8 cellular contexts compared by ENCODE assay signal in genomic region chr2:74834806-74835755, GRCh38. TPM values are rescaled to one million over a fixed set of nuclear protein-coding genes. Genes with fewer than 3 reads are reported as not detected.
DNase-seq lines count a peak whose midpoint lies in the region; ATAC-seq and TF ChIP-seq lines count a peak whose summit lies in the region.

No MANE protein-coding gene starts in this region.

- no peaks in the 10 kb centered on the region for H3K27me3 Mint-ChIP-seq in activated T-helper 1 cell treated with anti-CD3 and anti-CD28 coated beads, Interleukin-12 subunit alpha, Interleukin-12 subunit beta, Interleukin-2, Interleukin-4 antibody, amounts not matched to agents 30 ng/mL and 10 ng/mL and 1 ng/mL, durations not matched to agents 14 hours and 24 hours and 36 hours (ENCODE audit: insufficient read depth)

- no peak for TF ChIP-seq CTCF in Panc1 (IDR thresholded peaks at IDR 0.05)
- TF ChIP-seq CTCF in prostate gland (IDR thresholded peaks at IDR 0.05), result no peak

- peak overlapping the region; percentile 96 for H3K27ac Mint-ChIP-seq in activated T-helper 1 cell treated with anti-CD3 and anti-CD28 coated beads, Interleukin-12 subunit alpha, Interleukin-12 subunit beta, Interleukin-2, Interleukin-4 antibody, amounts not matched to agents 30 ng/mL and 10 ng/mL and 1 ng/mL, durations not matched to agents 14 hours and 24 hours and 36 hours

- peaks cover 68% of the 10 kb centered on the region for H3K4me1 Mint-ChIP-seq in activated T-helper 1 cell treated with anti-CD3 and anti-CD28 coated beads, Interleukin-12 subunit alpha, Interleukin-12 subunit beta, Interleukin-2, Interleukin-4 antibody, amounts not matched to agents 30 ng/mL and 10 ng/mL and 1 ng/mL, durations not matched to agents 14 hours and 24 hours and 36 hours (ENCODE audit: low read depth)

- intact Hi-C loops in Panc1 (cut with micrococcal nuclease; ENCODE audit: unreplicated experiment), result no loop called here
- intact Hi-C loops in activated T-helper 1 cell treated with anti-CD3 and anti-CD28 coated beads, Interleukin-12 subunit alpha, Interleukin-12 subunit beta, Interleukin-2, Interleukin-4 antibody, amounts not matched to agents 30 ng/mL and 10 ng/mL and 1 ng/mL, durations not matched to agents 14 hours and 24 hours and 36 hours (cut with micrococcal nuclease), result loop anchor here (1.0 to 10.0 kb wide), 10 partner anchors 14 to 1600 kb away; partner anchors contain the start of genes ALMS1, CCT7, MRPL19 and PCGF1
- intact Hi-C loops in prostate gland (cut with DNase I), result no loop called here
- intact Hi-C loops in aorta (cut with DNase I), result loop anchor here in 1 of 2 donors (2.0 to 5.0 kb wide), 2 partner anchors 37 to 120 kb away; no protein-coding TSS in a partner anchor

- H3K27me3 ChIP-seq in Panc1 (ENCODE audit: control insufficient read depth, insufficient read depth, low read length), result peaks cover 8% of the 10 kb centered on the region
- H3K27me3 ChIP-seq in prostate gland (replicated peaks; ENCODE audit: insufficient read depth), result no peaks in the 10 kb centered on the region
- H3K27me3 ChIP-seq in aorta (ENCODE audit: control insufficient read depth in 1 of 2, insufficient read depth in 2 of 2, low read length in 1 of 2), result no peaks in the 10 kb centered on the region

- in situ Hi-C loops in Panc1 (cut with HindIII; ENCODE audit: low pct_unique_long_range_greater_than_20kb, low sequenced_read_pairs), result no loop called here

- CTCF ChIA-PET in Panc1 (lab: Charles Lee), result no interaction called here

- no peaks in the 10 kb centered on the region; the same call in 1 of the 2 replicates for H3K36me3 ChIP-seq in Panc1 (ENCODE audit: control insufficient read depth, insufficient read depth, low read length)
- H3K36me3 ChIP-seq in prostate gland, result no peaks in the 10 kb centered on the region
- no peaks in the 10 kb centered on the region for H3K36me3 ChIP-seq in aorta (ENCODE audit: control insufficient read depth in 1 of 2, insufficient read depth in 2 of 2, low read length in 1 of 2)

- peak; percentile 48 for TF ChIP-seq POLR2A in prostate gland (IDR thresholded peaks at IDR 0.05)

- H3K9me3 Mint-ChIP-seq in activated T-helper 1 cell treated with anti-CD3 and anti-CD28 coated beads, Interleukin-12 subunit alpha, Interleukin-12 subunit beta, Interleukin-2, Interleukin-4 antibody, amounts not matched to agents 30 ng/mL and 10 ng/mL and 1 ng/mL, durations not matched to agents 14 hours and 24 hours and 36 hours, result no peaks in the 10 kb centered on the region

- H3K4me3 ChIP-seq in Panc1 (ENCODE audit: low read depth in 2 of 2, low read length in 2 of 2), result peak overlapping the region; percentile 46 to 67
- H3K4me3 ChIP-seq in prostate gland, result peak overlapping the region; percentile 46 to 50
- H3K4me3 ChIP-seq in aorta (ENCODE audit: low read length in 2 of 2), result peak overlapping the region; percentile 46 to 51

- POLR2A ChIA-PET in Panc1 (lab: Charles Lee), result no interaction called here

- no TSS peak for BruUV-seq in Panc1 (replicated peaks; lab: Mats Ljungman, UMichigan)

- H3K27ac ChIP-seq in Panc1 (ENCODE audit: low read length) (no peak overlapping the region), prostate gland (peak overlapping the region in 1 of 2 donors; percentile 67), aorta (ENCODE audit: low read depth in 1 of 2, low read length in 2 of 2) (peak overlapping the region in 1 of 2 donors; percentile 54)

- ATAC-seq in GM19397 (IDR thresholded peaks at IDR 0.05; ENCODE audit: unreplicated experiment), result peak; percentile 55
- ATAC-seq in HG03469 (IDR thresholded peaks at IDR 0.05; ENCODE audit: unreplicated experiment), result peak; percentile 24
- ATAC-seq in Panc1, result peak; percentile 59
- peak; percentile 48 for ATAC-seq in aorta (ENCODE audit: low FRiP score)

- H3K4me3 Mint-ChIP-seq in activated T-helper 1 cell treated with anti-CD3 and anti-CD28 coated beads, Interleukin-12 subunit alpha, Interleukin-12 subunit beta, Interleukin-2, Interleukin-4 antibody, amounts not matched to agents 30 ng/mL and 10 ng/mL and 1 ng/mL, durations not matched to agents 14 hours and 24 hours and 36 hours, result peak overlapping the region; percentile 96

- peaks cover 21% of the 10 kb centered on the region for H3K36me3 Mint-ChIP-seq in activated T-helper 1 cell treated with anti-CD3 and anti-CD28 coated beads, Interleukin-12 subunit alpha, Interleukin-12 subunit beta, Interleukin-2, Interleukin-4 antibody, amounts not matched to agents 30 ng/mL and 10 ng/mL and 1 ng/mL, durations not matched to agents 14 hours and 24 hours and 36 hours (ENCODE audit: low read depth)

- WGBS in prostate gland, result 2% methylated on average over 61 of the region's 85 CpGs
- WGBS in aorta, 2 donors, result 0% methylated on average over 64 to 85 of the region's 85 CpGs

- H3K4me1 ChIP-seq in Panc1 (ENCODE audit: control insufficient read depth, insufficient read depth, low read length) (no peaks in the 10 kb centered on the region), prostate gland (replicated peaks) (no peaks in the 10 kb centered on the region), aorta (ENCODE audit: control insufficient read depth in 1 of 2, insufficient read depth in 2 of 2, low read length in 2 of 2) (peaks cover 0 to 5% of the 10 kb centered on the region in 2 donors)

- DNase-seq in COLO829 (ENCODE audit: low spot score) (peak; percentile 40), Panc1 (ENCODE audit: low read depth, low spot score) (no peak), germinal center (ENCODE audit: low spot score) (peak; percentile 53), prostate gland (ENCODE audit: low spot score) (no peak), aorta (peak; percentile 74 to 86)
- DNase-seq in activated T-helper 1 cell treated with anti-CD3 and anti-CD28 coated beads, Interleukin-12 subunit alpha, Interleukin-12 subunit beta, Interleukin-2, Interleukin-4 antibody, amounts not matched to agents 30 ng/mL and 10 ng/mL and 1 ng/mL, durations not matched to agents 14 hours and 24 hours and 36 hours (ENCODE audit: low spot score), result peak; percentile 70

- H3K9me3 ChIP-seq in Panc1 (ENCODE audit: control insufficient read depth, insufficient read depth, low read depth, low read length) (no peaks in the 10 kb centered on the region), prostate gland (no peaks in the 10 kb centered on the region), aorta (ENCODE audit: control insufficient read depth, low read length) (no peaks in the 10 kb centered on the region)

RNA-seq across cellular contexts. Expression of gene HK2, which starts 1.2 kb away (rescaled TPM):
- total RNA-seq in Panc1 (2021; ENCODE audit: unreplicated experiment), result 1.7 TPM
- 3.2 TPM for polyA plus RNA-seq in Panc1 (2012; ENCODE audit: insufficient read length)
- 92.2 and 94.5 TPM in 2 replicates for total RNA-seq in activated T-helper 1 cell treated with anti-CD3 and anti-CD28 coated beads, Interleukin-12 subunit alpha, Interleukin-12 subunit beta, Interleukin-2, Interleukin-4 antibody, amounts not matched to agents 30 ng/mL and 10 ng/mL and 1 ng/mL, durations not matched to agents 14 hours and 24 hours and 36 hours
- total RNA-seq in prostate gland, result 100 to 1,000 TPM in 1 of 2 donors, 1 to 10 TPM in 1; 8.7 to 114 TPM
- total RNA-seq in aorta, result 10 to 100 TPM; 23.5 to 26.4 TPM
- polyA plus RNA-seq in aorta, result 1 to 10 TPM; 1.1 to 4.3 TPM

Comparison
In these comparisons a context has a peak if more than half of its experiments do, and no peak if none do; other contexts are left out.
1. DNase-seq: peak in COLO829 (single experiment), activated T-helper 1 cell treated with anti-CD3 and anti-CD28 coated beads, Interleukin-12 subunit alpha, Interleukin-12 subunit beta, Interleukin-2, Interleukin-4 antibody, amounts not matched to agents 30 ng/mL and 10 ng/mL and 1 ng/mL, durations not matched to agents 14 hours and 24 hours and 36 hours (single experiment), germinal center (single experiment) and aorta (2 of 2); none in Panc1 (single experiment) and prostate gland (single experiment).
2. Peak in every context shown above with its lines, with median percentiles within 50 percentile points of each other: ATAC-seq and H3K4me3 ChIP-seq.